Comparison of ENCODE assay signal across 1 cellular context in the genomic region with DNA sequence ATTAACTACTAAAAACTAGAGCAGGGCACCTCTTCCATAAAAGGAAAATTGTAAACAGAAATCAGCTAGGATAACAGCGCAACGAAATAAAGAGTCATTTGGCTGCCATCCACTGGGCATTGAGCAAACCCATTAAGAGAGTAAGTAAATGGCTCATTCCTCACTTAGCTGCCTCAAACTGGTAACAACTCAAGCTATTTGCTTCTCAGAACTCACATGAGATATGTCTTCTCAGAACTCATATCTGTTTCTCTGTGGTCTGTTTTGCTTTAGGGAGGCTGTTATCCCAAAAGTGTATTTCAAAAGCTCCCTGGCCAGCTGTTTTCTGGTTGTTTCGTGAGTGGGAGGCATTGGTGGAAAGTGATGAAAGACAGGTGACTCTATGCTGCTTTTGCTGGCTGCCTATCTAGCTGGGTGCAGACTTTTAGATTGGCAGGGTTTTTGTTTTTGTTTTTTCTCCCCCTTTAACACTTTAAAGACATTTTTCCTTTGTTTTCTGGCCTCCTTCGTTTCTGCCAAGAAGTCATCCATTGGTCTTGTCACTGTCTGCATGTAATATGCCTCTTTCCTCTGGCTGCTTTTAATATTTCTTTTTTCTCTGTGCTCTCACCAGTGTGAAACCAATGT.
A peak's percentile ranks its signal among the peaks of the same experiment; 100 is the strongest.
TF ChIP-seq lines count a peak whose summit lies in the region.

No MANE protein-coding gene starts in this region.

TF ChIP-seq in K562, 482 proteins besides CTCF, POLR2A, EP300 and RAD21 (continued from another document):
- no peak for TF ChIP-seq ZHX1 (conservative IDR thresholded peaks at IDR 0.05; ENCODE audit: low read length)
- no peak for TF ChIP-seq PRMT5 (CRISPR knock-in tag; IDR thresholded peaks at IDR 0.05)
- TF ChIP-seq CUX1 (CRISPR knock-in tag; IDR thresholded peaks at IDR 0.05): no peak
- TF ChIP-seq, protein P1, sequence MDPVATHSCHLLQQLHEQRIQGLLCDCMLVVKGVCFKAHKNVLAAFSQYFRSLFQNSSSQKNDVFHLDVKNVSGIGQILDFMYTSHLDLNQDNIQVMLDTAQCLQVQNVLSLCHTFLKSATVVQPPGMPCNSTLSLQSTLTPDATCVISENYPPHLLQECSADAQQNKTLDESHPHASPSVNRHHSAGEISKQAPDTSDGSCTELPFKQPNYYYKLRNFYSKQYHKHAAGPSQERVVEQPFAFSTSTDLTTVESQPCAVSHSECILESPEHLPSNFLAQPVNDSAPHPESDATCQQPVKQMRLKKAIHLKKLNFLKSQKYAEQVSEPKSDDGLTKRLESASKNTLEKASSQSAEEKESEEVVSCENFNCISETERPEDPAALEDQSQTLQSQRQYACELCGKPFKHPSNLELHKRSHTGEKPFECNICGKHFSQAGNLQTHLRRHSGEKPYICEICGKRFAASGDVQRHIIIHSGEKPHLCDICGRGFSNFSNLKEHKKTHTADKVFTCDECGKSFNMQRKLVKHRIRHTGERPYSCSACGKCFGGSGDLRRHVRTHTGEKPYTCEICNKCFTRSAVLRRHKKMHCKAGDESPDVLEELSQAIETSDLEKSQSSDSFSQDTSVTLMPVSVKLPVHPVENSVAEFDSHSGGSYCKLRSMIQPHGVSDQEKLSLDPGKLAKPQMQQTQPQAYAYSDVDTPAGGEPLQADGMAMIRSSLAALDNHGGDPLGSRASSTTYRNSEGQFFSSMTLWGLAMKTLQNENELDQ (CRISPR knock-in tag; IDR thresholded peaks at IDR 0.05; ENCODE audit: borderline replicate concordance): no peak
- TF ChIP-seq, protein P2, sequence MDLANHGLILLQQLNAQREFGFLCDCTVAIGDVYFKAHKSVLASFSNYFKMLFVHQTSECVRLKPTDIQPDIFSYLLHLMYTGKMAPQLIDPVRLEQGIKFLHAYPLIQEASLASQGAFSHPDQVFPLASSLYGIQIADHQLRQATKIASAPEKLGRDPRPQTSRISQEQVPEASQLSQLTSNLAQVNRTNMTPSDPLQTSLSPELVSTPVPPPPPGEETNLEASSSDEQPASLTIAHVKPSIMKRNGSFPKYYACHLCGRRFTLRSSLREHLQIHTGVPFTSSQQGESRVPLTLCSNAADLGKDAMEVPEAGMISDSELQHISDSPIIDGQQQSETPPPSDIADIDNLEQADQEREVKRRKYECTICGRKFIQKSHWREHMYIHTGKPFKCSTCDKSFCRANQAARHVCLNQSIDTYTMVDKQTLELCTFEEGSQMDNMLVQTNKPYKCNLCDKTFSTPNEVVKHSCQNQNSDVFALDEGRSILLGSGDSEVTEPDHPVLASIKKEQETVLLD (IDR thresholded peaks at IDR 0.05): 0 out of 2 replicates have a peak, but pooled peaks have one; percentile 18
- no peak for TF ChIP-seq SMARCB1 (IDR thresholded peaks at IDR 0.05; ENCODE audit: insufficient read length, low read depth)
- TF ChIP-seq, protein P3, sequence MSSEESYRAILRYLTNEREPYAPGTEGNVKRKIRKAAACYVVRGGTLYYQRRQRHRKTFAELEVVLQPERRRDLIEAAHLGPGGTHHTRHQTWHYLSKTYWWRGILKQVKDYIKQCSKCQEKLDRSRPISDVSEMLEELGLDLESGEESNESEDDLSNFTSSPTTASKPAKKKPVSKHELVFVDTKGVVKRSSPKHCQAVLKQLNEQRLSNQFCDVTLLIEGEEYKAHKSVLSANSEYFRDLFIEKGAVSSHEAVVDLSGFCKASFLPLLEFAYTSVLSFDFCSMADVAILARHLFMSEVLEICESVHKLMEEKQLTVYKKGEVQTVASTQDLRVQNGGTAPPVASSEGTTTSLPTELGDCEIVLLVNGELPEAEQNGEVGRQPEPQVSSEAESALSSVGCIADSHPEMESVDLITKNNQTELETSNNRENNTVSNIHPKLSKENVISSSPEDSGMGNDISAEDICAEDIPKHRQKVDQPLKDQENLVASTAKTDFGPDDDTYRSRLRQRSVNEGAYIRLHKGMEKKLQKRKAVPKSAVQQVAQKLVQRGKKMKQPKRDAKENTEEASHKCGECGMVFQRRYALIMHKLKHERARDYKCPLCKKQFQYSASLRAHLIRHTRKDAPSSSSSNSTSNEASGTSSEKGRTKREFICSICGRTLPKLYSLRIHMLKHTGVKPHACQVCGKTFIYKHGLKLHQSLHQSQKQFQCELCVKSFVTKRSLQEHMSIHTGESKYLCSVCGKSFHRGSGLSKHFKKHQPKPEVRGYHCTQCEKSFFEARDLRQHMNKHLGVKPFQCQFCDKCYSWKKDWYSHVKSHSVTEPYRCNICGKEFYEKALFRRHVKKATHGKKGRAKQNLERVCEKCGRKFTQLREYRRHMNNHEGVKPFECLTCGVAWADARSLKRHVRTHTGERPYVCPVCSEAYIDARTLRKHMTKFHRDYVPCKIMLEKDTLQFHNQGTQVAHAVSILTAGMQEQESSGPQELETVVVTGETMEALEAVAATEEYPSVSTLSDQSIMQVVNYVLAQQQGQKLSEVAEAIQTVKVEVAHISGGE (CRISPR knock-in tag; IDR thresholded peaks at IDR 0.05): no peak
- no peak for TF ChIP-seq ZNF263 (CRISPR knock-in tag; IDR thresholded peaks at IDR 0.05; ENCODE audit: borderline replicate concordance)
- TF ChIP-seq MBD2 (IDR thresholded peaks at IDR 0.05; ENCODE audit: borderline replicate concordance, low read depth): no peak; the same call in 1 of the 2 replicates
- TF ChIP-seq ESRRA (IDR thresholded peaks at IDR 0.05; ENCODE audit: borderline replicate concordance, low read depth): no peak; the same call in 1 of the 2 replicates
- no peak for TF ChIP-seq PYGO2 (tag; IDR thresholded peaks at IDR 0.05)
- TF ChIP-seq CBX8 (IDR thresholded peaks at IDR 0.05; ENCODE audit: borderline replicate concordance, extremely low read depth, low read depth, low read length, poor library complexity, severe bottlenecking): no peak
TF ChIP-seq in K562: peak in this region for 124.
